ENCODE assay signal across 1 cellular context in genomic region chr7:137875746-137876145, GRCh38.
TF ChIP-seq lines count a peak whose summit lies in the region.

No MANE protein-coding gene starts in this region.

TF ChIP-seq in IMR-90, 13 proteins besides CTCF, POLR2A, EP300 and RAD21 (continued from another document):
- TF ChIP-seq MAZ (IDR thresholded peaks at IDR 0.05; ENCODE audit: borderline replicate concordance, low read depth, low read length), result no peak
- TF ChIP-seq BHLHE40 (IDR thresholded peaks at IDR 0.05; ENCODE audit: low read depth, low read length), result no peak
- TF ChIP-seq NFE2L2 (IDR thresholded peaks at IDR 0.05; ENCODE audit: low read depth, low read length), result no peak
- no peak for TF ChIP-seq ELK1 (IDR thresholded peaks at IDR 0.05; ENCODE audit: borderline replicate concordance, low read depth, low read length)
- TF ChIP-seq CEBPB (IDR thresholded peaks at IDR 0.05; ENCODE audit: low read depth, low read length), result no peak
- no peak for TF ChIP-seq FOS (IDR thresholded peaks at IDR 0.05; ENCODE audit: low read depth, low read length)
- TF ChIP-seq MAFK (IDR thresholded peaks at IDR 0.05; ENCODE audit: low read depth, low read length), result no peak
- TF ChIP-seq RCOR1 (IDR thresholded peaks at IDR 0.05; ENCODE audit: insufficient replicate concordance, low read length), result no peak
- TF ChIP-seq USF2 (IDR thresholded peaks at IDR 0.05; ENCODE audit: low read depth, low read length), result no peak
- TF ChIP-seq MXI1 (IDR thresholded peaks at IDR 0.05; ENCODE audit: borderline replicate concordance, low read depth, low read length), result no peak
- no peak for TF ChIP-seq RFX5 (IDR thresholded peaks at IDR 0.05; ENCODE audit: low read depth, low read length)
- TF ChIP-seq CHD1 (IDR thresholded peaks at IDR 0.05; ENCODE audit: low read depth, low read length), result no peak
